8 cellular contexts compared by ENCODE assay signal in genomic region chr5:176533894-176534611, GRCh38. TPM values are rescaled to one million over a fixed set of nuclear protein-coding genes. Genes with fewer than 3 reads are reported as not detected.
A peak's percentile ranks its signal among the peaks of the same experiment; 100 is the strongest.
DNase-seq lines count a peak whose midpoint lies in the region; ATAC-seq and TF ChIP-seq lines count a peak whose summit lies in the region.

No MANE protein-coding gene starts in this region.

- no peak for ATAC-seq in HG02870 (IDR thresholded peaks at IDR 0.05; ENCODE audit: unreplicated experiment)

- peaks cover 2% of the 10 kb centered on the region for H3K36me3 Mint-ChIP-seq in activated naive CD4-positive, alpha-beta T cell treated with anti-CD3 and anti-CD28 coated beads, Interleukin-2, amount 50 U/mL, for 24 hours
- H3K36me3 Mint-ChIP-seq in immature natural killer cell: peaks cover 8 to 24% (median 10%) of the 10 kb centered on the region in 3 donors
- peaks cover 5% of the 10 kb centered on the region for H3K36me3 Mint-ChIP-seq in stimulated activated naive CD8-positive, alpha-beta T cell treated with anti-CD3 and anti-CD28 coated beads, Interleukin-15, Interleukin-2, amounts not matched to agents 100 ng/mL and 50 ng/mL, for 24 hours (ENCODE audit: low read depth)
- peaks cover 53% of the 10 kb centered on the region for H3K36me3 Mint-ChIP-seq in Caco-2 (ENCODE audit: insufficient read depth, unreplicated experiment)

- intact Hi-C loops in Caco-2 (cut with micrococcal nuclease; ENCODE audit: unreplicated experiment): no loop called here

- POLR2A ChIA-PET in Caco-2 (lab: Charles Lee): interaction anchor here (1.0 kb wide), 1 partner anchor 9 kb away, joined by 4 read pairs; no protein-coding TSS in a partner anchor

- peak overlapping the region; percentile 99 for H3K27ac Mint-ChIP-seq in activated naive CD4-positive, alpha-beta T cell treated with anti-CD3 and anti-CD28 coated beads, Interleukin-2, amount 50 U/mL, for 24 hours
- H3K27ac Mint-ChIP-seq in immature natural killer cell (peak overlapping the region; percentile 94 to 100 (median 97)), Caco-2 (ENCODE audit: unreplicated experiment) (no peak overlapping the region)
- peak overlapping the region; percentile 93 for H3K27ac Mint-ChIP-seq in stimulated activated naive CD8-positive, alpha-beta T cell treated with anti-CD3 and anti-CD28 coated beads, Interleukin-15, Interleukin-2, amounts not matched to agents 100 ng/mL and 50 ng/mL, for 24 hours

- H3K27me3 Mint-ChIP-seq in activated naive CD4-positive, alpha-beta T cell treated with anti-CD3 and anti-CD28 coated beads, Interleukin-2, amount 50 U/mL, for 24 hours: no peaks in the 10 kb centered on the region
- H3K27me3 Mint-ChIP-seq in immature natural killer cell (ENCODE audit: low read depth in 3 of 3) (peaks cover 20 to 39% (median 32%) of the 10 kb centered on the region in 3 donors), Caco-2 (ENCODE audit: insufficient read depth, unreplicated experiment) (no peaks in the 10 kb centered on the region)
- no peaks in the 10 kb centered on the region for H3K27me3 Mint-ChIP-seq in stimulated activated naive CD8-positive, alpha-beta T cell treated with anti-CD3 and anti-CD28 coated beads, Interleukin-15, Interleukin-2, amounts not matched to agents 100 ng/mL and 50 ng/mL, for 24 hours

- H3K27me3 ChIP-seq in Caco-2 (replicated peaks; ENCODE audit: control insufficient read depth, insufficient read depth, low read length): no peaks in the 10 kb centered on the region

- CTCF ChIA-PET in Caco-2 (lab: Charles Lee): no interaction called here

- TF ChIP-seq CTCF in Caco-2 (IDR thresholded peaks at IDR 0.05; ENCODE audit: insufficient read depth in 1 of 2, low read depth in 1 of 2, low read length in 1 of 2, severe bottlenecking in 1 of 2, unreplicated experiment in 1 of 2): no peak

- H3K36me3 ChIP-seq in Caco-2 (ENCODE audit: control insufficient read depth, insufficient read depth, low read length): peaks cover 10% of the 10 kb centered on the region

- H3K4me3 Mint-ChIP-seq in activated naive CD4-positive, alpha-beta T cell treated with anti-CD3 and anti-CD28 coated beads, Interleukin-2, amount 50 U/mL, for 24 hours: peak overlapping the region; percentile 98
- H3K4me3 Mint-ChIP-seq in immature natural killer cell: peak overlapping the region; percentile 83 to 100 (median 98)
- H3K4me3 Mint-ChIP-seq in stimulated activated naive CD8-positive, alpha-beta T cell treated with anti-CD3 and anti-CD28 coated beads, Interleukin-15, Interleukin-2, amounts not matched to agents 100 ng/mL and 50 ng/mL, for 24 hours: peak overlapping the region; percentile 98
- H3K4me3 Mint-ChIP-seq in Caco-2 (ENCODE audit: unreplicated experiment): no peak overlapping the region

- H3K4me1 Mint-ChIP-seq in activated naive CD4-positive, alpha-beta T cell treated with anti-CD3 and anti-CD28 coated beads, Interleukin-2, amount 50 U/mL, for 24 hours: peaks cover 56% of the 10 kb centered on the region
- H3K4me1 Mint-ChIP-seq in immature natural killer cell: peaks cover 61 to 65% of the 10 kb centered on the region in 2 donors
- H3K4me1 Mint-ChIP-seq in stimulated activated naive CD8-positive, alpha-beta T cell treated with anti-CD3 and anti-CD28 coated beads, Interleukin-15, Interleukin-2, amounts not matched to agents 100 ng/mL and 50 ng/mL, for 24 hours (ENCODE audit: low read depth): peaks cover 60% of the 10 kb centered on the region
- peaks cover 15% of the 10 kb centered on the region for H3K4me1 Mint-ChIP-seq in Caco-2 (ENCODE audit: low read depth, unreplicated experiment)

- DNase-seq in Caki2 (ENCODE audit: low read depth) (peak; percentile 62), MV-4-11 (lab: John Stamatoyannopoulos, UW) (peak; percentile 52), immature natural killer cell (peak; percentile 69 to 72 (median 70)), Caco-2 (no peak), KBM-7 (no peak)

- H3K9me3 Mint-ChIP-seq in activated naive CD4-positive, alpha-beta T cell treated with anti-CD3 and anti-CD28 coated beads, Interleukin-2, amount 50 U/mL, for 24 hours: no peaks in the 10 kb centered on the region
- H3K9me3 Mint-ChIP-seq in immature natural killer cell (no peaks in the 10 kb centered on the region), Caco-2 (ENCODE audit: unreplicated experiment) (no peaks in the 10 kb centered on the region)
- no peaks in the 10 kb centered on the region for H3K9me3 Mint-ChIP-seq in stimulated activated naive CD8-positive, alpha-beta T cell treated with anti-CD3 and anti-CD28 coated beads, Interleukin-15, Interleukin-2, amounts not matched to agents 100 ng/mL and 50 ng/mL, for 24 hours

- no TSS peak for BruUV-seq in Caco-2 (replicated peaks; lab: Mats Ljungman, UMichigan)

- no peak overlapping the region for H3K4me3 ChIP-seq in Caco-2 (ENCODE audit: low read depth, low read length)

- no peaks in the 10 kb centered on the region for H3K9me3 ChIP-seq in Caco-2

- in situ Hi-C loops in Caki2 (cut with HindIII; ENCODE audit: low pct_unique_long_range_greater_than_20kb, low sequenced_read_pairs): no loop called here
- in situ Hi-C loops in KBM-7 (cut with MboI; ENCODE audit: low pct_unique_long_range_greater_than_20kb, low sequenced_read_pairs): no loop called here

- H3K4me1 ChIP-seq in Caco-2: no peaks in the 10 kb centered on the region

RNA-seq across cellular contexts. Expression of gene RNF44, which starts 3.1 kb away (rescaled TPM):
- 2.0 and 18.7 TPM in 2 replicates for total RNA-seq in Caki2 (2014; rRNA removed; shearing (Covaris generic); ENCODE audit: low replicate concordance)
- polyA plus RNA-seq in immature natural killer cell: 1 to 10 TPM; 1.2 to 9.8 (median 2.0) TPM
- total RNA-seq in Caco-2 (2022): 84.2 and 90.8 TPM in 2 replicates

RNA-seq across cellular contexts. Expression of gene CDHR2, which starts 15.1 kb away (rescaled TPM):
- total RNA-seq in Caki2 (2014; rRNA removed; shearing (Covaris generic); ENCODE audit: low replicate concordance): 0.23 and 1.2 TPM in 2 replicates
- polyA plus RNA-seq in immature natural killer cell: not detected
- total RNA-seq in Caco-2 (2022): 0.19 and 0.59 TPM in 2 replicates

Comparison
In these comparisons a context has a peak if more than half of its experiments do, and no peak if none do; other contexts are left out.
1. DNase-seq: peak in Caki2 (single experiment), MV-4-11 (single experiment) and immature natural killer cell (3 of 3); none in Caco-2 (0 of 2) and KBM-7 (single experiment).